In the genomic region with DNA sequence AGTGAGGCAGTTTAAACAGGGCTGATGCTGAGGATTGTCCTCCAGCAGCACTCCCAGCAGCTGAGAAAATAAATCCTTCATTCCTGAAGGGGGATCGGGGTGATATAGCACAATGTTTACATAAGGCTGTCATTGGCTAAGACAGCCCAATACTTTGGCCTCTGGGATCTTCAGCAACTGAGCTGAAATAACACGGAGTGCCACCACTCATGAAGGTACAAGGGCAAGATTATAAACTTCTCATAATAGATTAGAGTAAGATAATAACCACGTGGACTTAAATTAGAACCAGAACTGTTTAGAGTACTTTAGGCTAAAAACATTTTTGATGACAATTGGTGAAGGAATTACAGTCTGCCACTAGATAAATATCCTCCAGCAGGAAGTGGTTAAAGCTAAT, we compare ENCODE assay signal across 26 cellular contexts.
A peak's percentile ranks its signal among the peaks of the same experiment; 100 is the strongest.
DNase-seq lines count a peak whose midpoint lies in the region; ATAC-seq, FAIRE-seq and TF ChIP-seq lines count a peak whose summit lies in the region.
"Had no signal": no experiment of that assay in that cellular context is flagged by ENCODE, and none has a peak within 500 bp of the region (broad histone marks: within the 10 kb centered on the region; RNA-seq: fewer than 3 reads in every experiment).

No MANE protein-coding gene starts in this region.

- peak overlapping the region; percentile 61; the same call in 1 of the 2 replicates for H3K14ac ChIP-seq in IMR-90 (replicated peaks; ENCODE audit: low read depth, low read length)

- TF ChIP-seq RAD21 in IMR-90 (IDR thresholded peaks at IDR 0.05; ENCODE audit: low read length) = no peak

- H4K20me1 ChIP-seq in IMR-90 (ENCODE audit: insufficient read depth, low read length) = no peaks in the 10 kb centered on the region

- 0 out of 2 replicates have a peak overlapping the region, but pooled peaks have one; percentile 26 for H3K4ac ChIP-seq in IMR-90 (ENCODE audit: low read depth, low read length)

- H3K9ac ChIP-seq in IMR-90 (ENCODE audit: low read depth, low read length) = no peak overlapping the region
- H3K9ac ChIP-seq: KMS-11, parathyroid adenoma had no signal

- TF ChIP-seq CTCF in AG04450 (IDR thresholded peaks at IDR 0.05; ENCODE audit: low read depth, low read length) (no peak), IMR-90 (conservative IDR thresholded peaks at IDR 0.05; ENCODE audit: low read depth, low read length) (no peak), bronchial epithelial cell (IDR thresholded peaks at IDR 0.05; ENCODE audit: insufficient read depth, low read length, severe bottlenecking) (no peak)

- H3K9me3 ChIP-seq in AG04450 (ENCODE audit: control insufficient read depth, insufficient read depth, low read length) = no peaks in the 10 kb centered on the region
- no peaks in the 10 kb centered on the region for H3K9me3 ChIP-seq in IMR-90 (ENCODE audit: control insufficient read depth, insufficient read depth, low read length)
- H3K9me3 ChIP-seq: thoracic aorta had no signal

- no peaks in the 10 kb centered on the region for H3K79me1 ChIP-seq in IMR-90 (ENCODE audit: low read depth in 1 of 2, low read length in 2 of 2)

- H2BK20ac ChIP-seq in IMR-90 (ENCODE audit: low read depth, low read length) = no peak overlapping the region

- BruUV-seq in IMR-90 (replicated peaks; lab: Mats Ljungman, UMichigan) = no TSS peak

- CTCF ChIA-PET in AG04450 (lab: Charles Lee) = no interaction called here
- CTCF ChIA-PET in IMR-90 (lab: Yijun Ruan, JAX) = interaction anchor here (0.7 kb wide), 1 partner anchor 30 kb away, joined by 3 read pairs; no protein-coding TSS in a partner anchor

- no peak overlapping the region for H2BK5ac ChIP-seq in IMR-90 (ENCODE audit: low read depth, low read length, poor library complexity, severe bottlenecking)

- no CpG with 5 or more reads among the region's 3 CpGs for WGBS in IMR-90 (ENCODE audit: extremely low coverage in 2 of 2, insufficient read length in 1 of 2), 2 experiments

- no peak overlapping the region for H3K4me3 ChIP-seq in AG04450 (ENCODE audit: low read depth, low read length)
- no peak overlapping the region for H3K4me3 ChIP-seq in IMR-90 (ENCODE audit: insufficient read depth, low read depth, low read length)
- no peak overlapping the region for H3K4me3 ChIP-seq in bronchial epithelial cell (ENCODE audit: low read depth, low read length)
- H3K4me3 ChIP-seq: GM12878, thoracic aorta had no signal

- POLR2A ChIA-PET in AG04450 (lab: Yijun Ruan, JAX) (no interaction called here), IMR-90 (lab: Charles Lee; ENCODE audit: unreplicated experiment) (no interaction called here)

- H3K27ac ChIP-seq in AG04450 (ENCODE audit: low read depth, low read length) (no peak overlapping the region), IMR-90 (ENCODE audit: insufficient read depth, low read length) (no peak overlapping the region)
- H3K27ac ChIP-seq: KMS-11, parathyroid adenoma, thoracic aorta had no signal

- no peak overlapping the region for H2BK120ac ChIP-seq in IMR-90 (ENCODE audit: low read depth, low read length)

- no peak overlapping the region for H2AK5ac ChIP-seq in IMR-90 (ENCODE audit: low read depth, low read length)

- H3K23ac ChIP-seq in IMR-90 (ENCODE audit: low read depth, low read length) = no peak overlapping the region

- H4K91ac ChIP-seq in IMR-90 (ENCODE audit: insufficient read depth, low read depth, low read length) = no peak overlapping the region

- dilution Hi-C loops in IMR-90 (cut with HindIII; ENCODE audit: low sequenced_read_pairs, unreplicated experiment) = no loop called here

- intact Hi-C loops in IMR-90 (cut with micrococcal nuclease) = loop anchor here (5.0 kb wide), 1 partner anchor 37 kb away; no protein-coding TSS in a partner anchor

- TF ChIP-seq POLR2A in IMR-90 (IDR thresholded peaks at IDR 0.05; ENCODE audit: low read depth, low read length) = no peak

- H3K4me1 ChIP-seq in IMR-90 (ENCODE audit: control insufficient read depth, insufficient read depth, low read length) = peaks cover 11% of the 10 kb centered on the region
- H3K4me1 ChIP-seq: parathyroid adenoma had no signal

- peaks cover 3% of the 10 kb centered on the region; the same call in 1 of the 2 replicates for H3K9me1 ChIP-seq in IMR-90 (ENCODE audit: insufficient read depth, low read length)

- H3K36me3 ChIP-seq in IMR-90 (ENCODE audit: control insufficient read depth, insufficient read depth, low read length) = no peaks in the 10 kb centered on the region
- H3K36me3 ChIP-seq in bronchial epithelial cell (ENCODE audit: control insufficient read depth, insufficient read depth, low read length) = no peaks in the 10 kb centered on the region
- H3K36me3 ChIP-seq: thoracic aorta had no signal

- H3K18ac ChIP-seq in IMR-90 (ENCODE audit: low read depth, low read length) = no peak overlapping the region

- H3K56ac ChIP-seq in IMR-90 (ENCODE audit: extremely low read depth, insufficient read depth, low read length) = no peak overlapping the region

- in situ Hi-C loops in IMR-90 (cut with MboI; ENCODE audit: low sequenced_read_pairs) = no loop called here
- in situ Hi-C loops in KBM-7 (cut with MboI; ENCODE audit: low pct_unique_long_range_greater_than_20kb, low sequenced_read_pairs) = no loop called here

- peak; percentile 78 for ATAC-seq in IMR-90 (ENCODE audit: low read depth)
- ATAC-seq: GM12878; natural killer cell treated with Interleukin-12 subunit alpha and Interleukin-12 subunit beta and Interleukin-15 and Interleukin-18, amount 100 ng/mL, for 72 hours; stimulated activated naive B cell treated with anti-CD40 and anti-IgM and Interleukin-4, amounts not matched to agents 10 μg/mL and 1 μg/mL and 100 μg/mL, for 72 hours had no signal

- peak overlapping the region in 1 of 2 experiments; percentile 18; a peak in 1 of 4 replicates for H4K8ac ChIP-seq in IMR-90 (ENCODE audit: low read depth in 2 of 2, low read length in 2 of 2)

- DNase-seq in AG04450 (ENCODE audit: low read depth, low spot score) (peak; percentile 16), IMR-90 (peak; percentile 74), bronchial epithelial cell (ENCODE audit: low read depth) (peak; percentile 40), kidney tubule cell (ENCODE audit: low spot score) (peak; percentile 25), KBM-7 (no peak), NCI-H510A treated with DMSO at 0.1 percent for 48 hours (lab: John Stamatoyannopoulos, UW) (no peak)
- DNase-seq in activated CD8-positive, alpha-beta memory T cell treated with anti-CD3 and anti-CD28 coated beads, Interleukin-2, amount 50 U/mL, for 48 hours = no peak
- no peak for DNase-seq in activated naive CD4-positive, alpha-beta T cell treated with anti-CD3 and anti-CD28 coated beads, Interleukin-2, amount 50 U/mL, for 16 hours
- DNase-seq: activated CD4-positive, alpha-beta memory T cell treated with anti-CD3 and anti-CD28 coated beads for 36 hours; activated CD4-positive, CD25-positive, alpha-beta regulatory T cell; activated gamma-delta T cell; activated T-cell treated with anti-CD3 and anti-CD28 coated beads for 4 hours; CD4-positive, alpha-beta T cell; foreskin melanocyte; GOT3; NCI-H1092 treated with DMSO at 0.1 percent for 48 hours; NCI-H2029; NCI-H446 treated with DMSO at 0.1 percent for 48 hours; stimulated activated CD4-positive, alpha-beta T cell treated with anti-CD3 and anti-CD28 coated beads, Interleukin-2, amount 100 ng/mL, for 24 hours; stimulated activated naive B cell treated with anti-CD40 and anti-IgM and Interleukin-4, amounts not matched to agents 10 μg/mL and 1 μg/mL and 100 μg/mL, for 72 hours had no signal

- H4K5ac ChIP-seq in IMR-90 (ENCODE audit: low read depth, low read length) = no peak overlapping the region

- peak overlapping the region; percentile 2 for H2AK9ac ChIP-seq in IMR-90 (replicated peaks; ENCODE audit: low read depth, low read length, poor library complexity)

- H2BK15ac ChIP-seq in IMR-90 (ENCODE audit: low read depth, low read length) = no peak overlapping the region; the same call in 2 of the 3 replicates

- H3K4me2 ChIP-seq in IMR-90 (ENCODE audit: low read depth, low read length) = peak overlapping the region; percentile 23; the same call in 1 of the 2 replicates
- H3K4me2 ChIP-seq: KMS-11 had no signal

- H3K27me3 ChIP-seq in AG04450 (ENCODE audit: control insufficient read depth, insufficient read depth, low read length) = no peaks in the 10 kb centered on the region
- peaks cover under 1% of the 10 kb centered on the region; the same call in 1 of the 2 replicates for H3K27me3 ChIP-seq in IMR-90 (ENCODE audit: control insufficient read depth, insufficient read depth, low read length)
- H3K27me3 ChIP-seq in bronchial epithelial cell (ENCODE audit: control insufficient read depth, insufficient read depth, low read length) = no peaks in the 10 kb centered on the region

- no peak overlapping the region for H2AFZ ChIP-seq in IMR-90 (replicated peaks; ENCODE audit: low read length, poor library complexity)
- H2AFZ ChIP-seq: parathyroid adenoma had no signal

- no peak for FAIRE-seq in bronchial epithelial cell (lab: Jason Lieb, UNC)
- FAIRE-seq: GM12878, RCC 7860 had no signal

TF ChIP-seq in IMR-90, 13 proteins besides CTCF, POLR2A, EP300 and RAD21 (continues in another document):
- TF ChIP-seq, protein P1, sequence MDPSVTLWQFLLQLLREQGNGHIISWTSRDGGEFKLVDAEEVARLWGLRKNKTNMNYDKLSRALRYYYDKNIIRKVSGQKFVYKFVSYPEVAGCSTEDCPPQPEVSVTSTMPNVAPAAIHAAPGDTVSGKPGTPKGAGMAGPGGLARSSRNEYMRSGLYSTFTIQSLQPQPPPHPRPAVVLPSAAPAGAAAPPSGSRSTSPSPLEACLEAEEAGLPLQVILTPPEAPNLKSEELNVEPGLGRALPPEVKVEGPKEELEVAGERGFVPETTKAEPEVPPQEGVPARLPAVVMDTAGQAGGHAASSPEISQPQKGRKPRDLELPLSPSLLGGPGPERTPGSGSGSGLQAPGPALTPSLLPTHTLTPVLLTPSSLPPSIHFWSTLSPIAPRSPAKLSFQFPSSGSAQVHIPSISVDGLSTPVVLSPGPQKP (IDR thresholded peaks at IDR 0.05; ENCODE audit: borderline replicate concordance, low read depth, low read length) = no peak
- no peak for TF ChIP-seq MXI1 (IDR thresholded peaks at IDR 0.05; ENCODE audit: borderline replicate concordance, low read depth, low read length)
- TF ChIP-seq NFE2L2 (IDR thresholded peaks at IDR 0.05; ENCODE audit: low read depth, low read length) = no peak
- TF ChIP-seq RCOR1 (IDR thresholded peaks at IDR 0.05; ENCODE audit: insufficient replicate concordance, low read length) = no peak
- TF ChIP-seq CHD1 (IDR thresholded peaks at IDR 0.05; ENCODE audit: low read depth, low read length) = no peak
- TF ChIP-seq SMC3 (IDR thresholded peaks at IDR 0.05; ENCODE audit: low read depth, low read length) = no peak
- no peak for TF ChIP-seq CEBPB (IDR thresholded peaks at IDR 0.05; ENCODE audit: low read depth, low read length)
- no peak for TF ChIP-seq RFX5 (IDR thresholded peaks at IDR 0.05; ENCODE audit: low read depth, low read length)

Comparison
In these comparisons a context has a peak if more than half of its experiments do, and no peak if none do; other contexts are left out.
1. DNase-seq: peak in AG04450 (single experiment), IMR-90 (single experiment), bronchial epithelial cell (single experiment) and kidney tubule cell (single experiment); none in activated CD8-positive, alpha-beta memory T cell treated with anti-CD3 and anti-CD28 coated beads, Interleukin-2, amount 50 U/mL, for 48 hours (single experiment), KBM-7 (single experiment), NCI-H510A treated with DMSO at 0.1 percent for 48 hours (single experiment) and activated naive CD4-positive, alpha-beta T cell treated with anti-CD3 and anti-CD28 coated beads, Interleukin-2, amount 50 U/mL, for 16 hours (single experiment).